ENCODE assay signal across 26 cellular contexts in the genomic region with DNA sequence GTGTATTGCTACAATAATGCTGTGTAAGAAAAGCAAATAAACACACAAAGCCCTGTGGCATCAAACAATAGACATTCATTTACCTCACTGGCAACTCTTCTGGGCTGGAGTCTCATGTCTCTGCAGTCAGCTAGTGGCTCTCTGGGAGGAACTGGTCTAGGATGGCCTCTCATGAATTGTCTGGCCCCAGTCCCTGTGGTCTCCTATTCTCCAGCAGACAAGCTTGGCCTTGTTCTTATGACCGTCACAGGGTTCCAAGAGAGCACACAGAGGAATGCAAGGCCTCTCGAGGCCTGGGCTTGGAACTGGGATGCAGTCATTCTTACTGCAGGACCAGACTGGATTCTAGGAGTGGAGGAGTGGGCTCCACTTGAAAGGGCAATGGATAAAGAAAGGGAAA.
"Had no signal": no experiment of that assay in that cellular context is flagged by ENCODE, and none has a peak within 500 bp of the region (broad histone marks: within the 10 kb centered on the region; RNA-seq: fewer than 3 reads in every experiment).

No MANE protein-coding gene starts in this region.

- DNase-seq: activated B cell treated with CpG ODN at 0.5 μM for 24 hours; activated CD4-positive, alpha-beta T cell treated with anti-CD3 and anti-CD28 coated beads for 48 hours; activated CD4-positive, alpha-beta T cell treated with anti-CD3 and anti-CD28 coated beads, Interleukin-2, amount 50 U/mL, for 1 hour; activated CD4-positive, alpha-beta T cell treated with anti-CD3 and anti-CD28 coated beads, Interleukin-2, amount 50 U/mL, for 48 hours; activated CD8-positive, alpha-beta memory T cell treated with anti-CD3 and anti-CD28 coated beads, Interleukin-2, amount 10 ng/mL, durations not matched to agents 7 days and 5 days; activated CD8-positive, alpha-beta memory T cell treated with anti-CD3 and anti-CD28 coated beads, Interleukin-2, amount 50 U/mL, for 4 hours; activated CD8-positive, alpha-beta T cell treated with anti-CD3 and anti-CD28 coated beads for 36 hours; activated effector memory CD4-positive, alpha-beta T cell treated with anti-CD3 and anti-CD28 coated beads, Interleukin-2, amount 50 U/mL, for 16 hours; activated naive CD4-positive, alpha-beta T cell treated with anti-CD3 and anti-CD28 coated beads for 36 hours; activated naive CD8-positive, alpha-beta T cell treated with anti-CD3 and anti-CD28 coated beads, Interleukin-2, amount 10 ng/mL, durations not matched to agents 7 days and 5 days; activated T-cell treated with anti-CD3 and anti-CD28 coated beads, Interleukin-2, amount 50 U/mL, for 1 hour; activated T-cell treated with anti-CD3 and anti-CD28 coated beads, Interleukin-2, amount 50 U/mL, for 48 hours; brain microvascular endothelial cell; dorsolateral prefrontal cortex; effector memory CD4-positive, alpha-beta T cell; endodermal cell; foreskin fibroblast; glutamatergic neuron; T-helper 1 cell; T-helper 17 cell; T1000; WERI-Rb-1 had no signal

- H3K36me3 ChIP-seq: ascending aorta, brain microvascular endothelial cell, WERI-Rb-1 had no signal

- H3K4me1 ChIP-seq: ascending aorta had no signal

- ATAC-seq: activated CD4-positive, CD25-positive, alpha-beta regulatory T cell treated with anti-CD3 and anti-CD28 coated beads, Interleukin-2, amount 50 U/mL, for 24 hours; activated CD8-positive, alpha-beta memory T cell treated with anti-CD3 and anti-CD28 coated beads, Interleukin-2, amount 10 ng/mL, durations not matched to agents 7 days and 5 days; activated CD8-positive, alpha-beta T cell treated with anti-CD3 and anti-CD28 coated beads for 36 hours; esophagus mucosa; T-helper 17 cell had no signal

- H3K9me3 ChIP-seq: ascending aorta had no signal

- H3K27me3 ChIP-seq: ascending aorta, brain microvascular endothelial cell, dorsolateral prefrontal cortex had no signal

- H3K27ac ChIP-seq: ascending aorta, brain microvascular endothelial cell, coronary artery, WERI-Rb-1 had no signal

- H3K4me3 ChIP-seq: ascending aorta, coronary artery, dorsolateral prefrontal cortex had no signal
